In genomic region chr21:42656872-42657271, GRCh38 we compare ENCODE assay signal across 1 cellular context.
TF ChIP-seq lines count a peak whose summit lies in the region.

No MANE protein-coding gene starts in this region.

TF ChIP-seq in GM23338, 12 proteins besides CTCF, POLR2A, EP300 and RAD21:
- TF ChIP-seq REST (IDR thresholded peaks at IDR 0.05; ENCODE audit: unreplicated experiment) (no peak), JUNB (IDR thresholded peaks at IDR 0.05; ENCODE audit: unreplicated experiment) (no peak), CREB1 (CRISPR knock-in tag; IDR thresholded peaks at IDR 0.05; ENCODE audit: low read depth) (no peak), ZNF114 (CRISPR knock-in tag; IDR thresholded peaks at IDR 0.05) (no peak), ZNF331 (CRISPR knock-in tag; IDR thresholded peaks at IDR 0.05; ENCODE audit: low read depth) (no peak), ZNF462 (CRISPR knock-in tag; IDR thresholded peaks at IDR 0.05) (no peak), NANOG (IDR thresholded peaks at IDR 0.05; ENCODE audit: borderline replicate concordance) (no peak)
